In the genomic region with DNA sequence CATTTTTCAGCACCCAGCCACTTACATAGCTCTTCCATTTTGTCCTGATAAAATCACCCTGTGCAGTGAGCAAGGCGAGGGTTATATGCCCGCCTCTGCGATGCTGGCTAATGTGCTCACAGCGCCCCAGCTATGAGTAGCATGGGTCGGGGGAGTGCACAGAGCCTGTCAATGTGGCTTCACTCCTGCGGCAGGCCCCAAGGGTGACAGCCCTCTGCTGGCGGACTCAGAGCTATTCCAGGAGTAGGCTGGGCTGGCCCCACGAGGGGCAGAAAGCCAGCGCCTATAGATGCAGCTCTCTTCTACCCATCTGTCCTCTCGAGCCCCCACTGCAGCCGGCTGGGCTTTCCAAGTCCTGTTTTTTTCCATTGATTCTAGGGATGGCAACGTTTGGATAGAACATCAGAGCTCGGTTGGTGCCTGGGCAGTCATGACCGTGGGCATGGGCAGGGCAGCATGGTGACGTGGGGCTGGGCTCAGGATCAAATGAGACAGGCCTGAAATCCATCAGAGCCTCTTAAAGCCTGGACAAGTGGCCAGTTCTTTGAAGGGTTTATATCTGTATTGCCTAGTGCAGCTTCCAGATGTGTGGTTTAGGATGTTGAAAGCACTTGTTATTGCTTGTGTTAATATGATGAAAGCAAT, we compare ENCODE assay signal across 10 cellular contexts.
DNase-seq lines count a peak whose midpoint lies in the region; ATAC-seq and TF ChIP-seq lines count a peak whose summit lies in the region.
"Had no signal": no experiment of that assay in that cellular context is flagged by ENCODE, and none has a peak within 500 bp of the region (broad histone marks: within the 10 kb centered on the region; RNA-seq: fewer than 3 reads in every experiment).

No MANE protein-coding gene starts in this region.

- H3K27ac ChIP-seq in fibroblast of lung (ENCODE audit: insufficient read depth, low read length): no peak overlapping the region

- CTCF ChIA-PET in activated CD8-positive, alpha-beta T cell treated with anti-CD3 and anti-CD28 coated beads, Interleukin-2, amount 10 ng/mL, durations not matched to agents 7 days and 5 days (lab: Charles Lee): interaction anchor here (0.6 to 0.9 kb wide), 2 partner anchors 131 to 898 kb away, joined by 3 read pairs; no protein-coding TSS in a partner anchor

- peak in 1 of 2 donors; percentile 30 for TF ChIP-seq CTCF in fibroblast of lung (conservative IDR thresholded peaks at IDR 0.05 in 1 of 2, IDR thresholded peaks at IDR 0.05 in 1 of 2; ENCODE audit: low read depth in 1 of 2, low read length in 2 of 2)

- H3K9ac ChIP-seq in fibroblast of lung (ENCODE audit: insufficient read depth, low read length): no peak overlapping the region

- no peaks in the 10 kb centered on the region for H3K36me3 Mint-ChIP-seq in activated CD8-positive, alpha-beta T cell treated with anti-CD3 and anti-CD28 coated beads, Interleukin-2, amount 10 ng/mL, durations not matched to agents 7 days and 5 days (ENCODE audit: low read depth)
- peaks cover 4% of the 10 kb centered on the region for H3K36me3 Mint-ChIP-seq in T-helper 17 cell (ENCODE audit: low read depth)
- H3K36me3 Mint-ChIP-seq: immature natural killer cell had no signal

- POLR2A ChIA-PET in activated CD8-positive, alpha-beta T cell treated with anti-CD3 and anti-CD28 coated beads, Interleukin-2, amount 10 ng/mL, durations not matched to agents 7 days and 5 days (lab: Charles Lee): no interaction called here

- H3K4me3 Mint-ChIP-seq in activated CD8-positive, alpha-beta T cell treated with anti-CD3 and anti-CD28 coated beads, Interleukin-2, amount 10 ng/mL, durations not matched to agents 7 days and 5 days: no peak overlapping the region
- no peak overlapping the region for H3K4me3 Mint-ChIP-seq in T-helper 17 cell
- H3K4me3 Mint-ChIP-seq: immature natural killer cell had no signal

- H3K27me3 ChIP-seq in fibroblast of lung (ENCODE audit: control insufficient read depth, insufficient read depth, low read length): no peaks in the 10 kb centered on the region

- H3K9me3 ChIP-seq in fibroblast of lung (ENCODE audit: control insufficient read depth, insufficient read depth, low read depth, low read length) (no peaks in the 10 kb centered on the region), T-helper 17 cell (ENCODE audit: control insufficient read depth, low read length, poor library complexity, severe bottlenecking) (no peaks in the 10 kb centered on the region)

- H3K4me2 ChIP-seq in fibroblast of lung (ENCODE audit: extremely low read depth, insufficient read depth, low read length): no peak overlapping the region

- H3K9me3 Mint-ChIP-seq in activated CD8-positive, alpha-beta T cell treated with anti-CD3 and anti-CD28 coated beads, Interleukin-2, amount 10 ng/mL, durations not matched to agents 7 days and 5 days (ENCODE audit: insufficient read depth): no peaks in the 10 kb centered on the region

- no peaks in the 10 kb centered on the region for H3K79me2 ChIP-seq in fibroblast of lung (ENCODE audit: control insufficient read depth, insufficient read depth, low read length)

- no peaks in the 10 kb centered on the region for H3K4me1 Mint-ChIP-seq in activated CD8-positive, alpha-beta T cell treated with anti-CD3 and anti-CD28 coated beads, Interleukin-2, amount 10 ng/mL, durations not matched to agents 7 days and 5 days (ENCODE audit: low read depth)
- H3K4me1 Mint-ChIP-seq in T-helper 17 cell: peaks cover 5% of the 10 kb centered on the region
- H3K4me1 Mint-ChIP-seq: immature natural killer cell had no signal

- H3K4me3 ChIP-seq in fibroblast of lung (replicated peaks in 1 of 4; ENCODE audit: control extremely low read depth in 1 of 4, insufficient read depth in 1 of 4, low read depth in 3 of 4, low read length in 4 of 4): no peak overlapping the region

- H4K20me1 ChIP-seq in fibroblast of lung (ENCODE audit: control insufficient read depth, extremely low read depth, insufficient read depth, low read length): no peaks in the 10 kb centered on the region

- DNase-seq in ELF-1 (ENCODE audit: low read depth, low spot score) (peak; percentile 68), NCI-H82 (lab: John Stamatoyannopoulos, UW) (peak; percentile 84), fibroblast of lung (ENCODE audit: low read depth in 2 of 2) (peak; percentile 57 to 82), pons (ENCODE audit: low spot score) (peak; percentile 34), T-helper 17 cell (no peak)
- DNase-seq in activated CD8-positive, alpha-beta T cell treated with anti-CD3 and anti-CD28 coated beads, Interleukin-2, amount 10 ng/mL, durations not matched to agents 7 days and 5 days: no peak
- DNase-seq: immature natural killer cell, T-helper 2 cell had no signal

- ATAC-seq in activated CD8-positive, alpha-beta T cell treated with anti-CD3 and anti-CD28 coated beads, Interleukin-2, amount 10 ng/mL, durations not matched to agents 7 days and 5 days: no peak
- ATAC-seq in T-helper 17 cell (no peak), HG03460 (IDR thresholded peaks at IDR 0.05; ENCODE audit: unreplicated experiment) (no peak), GM18520 (IDR thresholded peaks at IDR 0.05; ENCODE audit: unreplicated experiment) (no peak)

- peaks cover 21% of the 10 kb centered on the region for H3K4me1 ChIP-seq in fibroblast of lung (ENCODE audit: control insufficient read depth, extremely low read depth, insufficient read depth, low read length)

- H3K27ac Mint-ChIP-seq in activated CD8-positive, alpha-beta T cell treated with anti-CD3 and anti-CD28 coated beads, Interleukin-2, amount 10 ng/mL, durations not matched to agents 7 days and 5 days: no peak overlapping the region
- H3K27ac Mint-ChIP-seq in T-helper 17 cell: no peak overlapping the region
- H3K27ac Mint-ChIP-seq: immature natural killer cell had no signal

- H3K36me3 ChIP-seq in fibroblast of lung (ENCODE audit: control insufficient read depth, insufficient read depth, low read length): no peaks in the 10 kb centered on the region

- H3K27me3 Mint-ChIP-seq in activated CD8-positive, alpha-beta T cell treated with anti-CD3 and anti-CD28 coated beads, Interleukin-2, amount 10 ng/mL, durations not matched to agents 7 days and 5 days (ENCODE audit: low read depth): peaks cover 7% of the 10 kb centered on the region
- H3K27me3 Mint-ChIP-seq in T-helper 17 cell: peaks cover 45% of the 10 kb centered on the region

- no peak overlapping the region for H2AFZ ChIP-seq in fibroblast of lung (ENCODE audit: low read length)

Comparison
In these comparisons a context has a peak if more than half of its experiments do, and no peak if none do; other contexts are left out.
1. DNase-seq: peak in ELF-1 (single experiment), NCI-H82 (single experiment), fibroblast of lung (2 of 2) and pons (single experiment); none in activated CD8-positive, alpha-beta T cell treated with anti-CD3 and anti-CD28 coated beads, Interleukin-2, amount 10 ng/mL, durations not matched to agents 7 days and 5 days (single experiment) and T-helper 17 cell (0 of 3).